Comparison of ENCODE assay signal across 8 cellular contexts in the genomic region with DNA sequence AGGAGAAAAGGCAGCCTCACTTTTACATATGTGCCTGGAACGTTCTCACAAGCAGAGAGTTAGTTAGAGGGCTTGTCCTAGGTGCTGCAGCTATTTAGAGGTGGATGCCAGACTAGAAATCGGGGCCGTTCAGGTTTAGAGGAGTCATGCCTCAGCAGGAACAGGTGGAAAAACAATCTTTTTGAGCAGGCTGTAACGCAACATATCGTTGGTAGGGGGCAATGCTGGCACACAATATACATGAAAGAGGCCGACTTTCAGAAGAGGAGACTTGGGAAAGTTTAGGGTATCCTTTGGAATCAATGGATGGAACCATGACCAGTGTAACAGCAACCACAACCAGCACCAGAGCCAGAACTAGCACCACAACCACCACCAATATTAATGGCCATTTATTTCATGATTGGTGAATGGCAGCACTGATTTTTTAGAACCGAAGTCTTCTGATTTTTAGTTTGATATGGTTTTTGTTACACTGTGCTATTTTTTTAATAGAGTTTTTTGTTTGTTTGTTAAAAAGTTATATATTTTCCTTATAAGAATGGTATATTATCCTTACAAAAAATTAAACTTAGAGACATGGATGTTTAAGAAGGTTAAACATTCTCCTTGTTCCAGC. TPM values are rescaled to one million over a fixed set of nuclear protein-coding genes. Genes with fewer than 3 reads are reported as not detected.
DNase-seq lines count a peak whose midpoint lies in the region; ATAC-seq, FAIRE-seq and TF ChIP-seq lines count a peak whose summit lies in the region.

No MANE protein-coding gene starts in this region.

- 37 to 42% (median 38%) methylated on average over 7 of the region's 7 CpGs for WGBS in small intestine, 3 donors

- peak; percentile 38 for ATAC-seq in GM19351 (IDR thresholded peaks at IDR 0.05; ENCODE audit: unreplicated experiment)
- no peak for ATAC-seq in GM18511 (IDR thresholded peaks at IDR 0.05; ENCODE audit: unreplicated experiment)

- H3K4me3 ChIP-seq in fibroblast of pulmonary artery (replicated peaks; ENCODE audit: low read depth, low read length) (no peak overlapping the region), small intestine (ENCODE audit: low read depth in 1 of 2, low read length in 2 of 2) (no peak overlapping the region), right atrium auricular region (no peak overlapping the region)

- H3K27ac ChIP-seq in small intestine (ENCODE audit: low read depth in 1 of 2, low read length in 1 of 2) (no peak overlapping the region), right atrium auricular region (no peak overlapping the region)

- H3K27me3 ChIP-seq in small intestine (ENCODE audit: control insufficient read depth in 2 of 2, insufficient read depth in 2 of 2, low read length in 2 of 2) (peaks cover 0 to 2% of the 10 kb centered on the region in 2 donors), right atrium auricular region (no peaks in the 10 kb centered on the region)

- DNase-seq in Ammon's horn (ENCODE audit: low spot score) (peak; percentile 32), NCI-H82 (lab: John Stamatoyannopoulos, UW) (peak; percentile 73), fibroblast of pulmonary artery (ENCODE audit: low read depth) (peak; percentile 18), small intestine (no peak), right atrium auricular region (ENCODE audit: low spot score) (no peak)
- no peak for DNase-seq in stimulated activated CD4-positive, alpha-beta T cell treated with anti-CD3 and anti-CD28 coated beads, Interleukin-4, amount 100 ng/mL, for 4 hours

- TF ChIP-seq CTCF in fibroblast of pulmonary artery (IDR thresholded peaks at IDR 0.05; ENCODE audit: low read length, missing control alignments) (peak; percentile 44), right atrium auricular region (IDR thresholded peaks at IDR 0.05) (peak in 1 of 2 donors; percentile 64)

- H3K4me1 ChIP-seq in small intestine (ENCODE audit: control insufficient read depth in 2 of 2, insufficient read depth in 1 of 2, low read depth in 1 of 2, low read length in 1 of 2) (no peaks in the 10 kb centered on the region), right atrium auricular region (no peaks in the 10 kb centered on the region)

- H3K9me3 ChIP-seq in small intestine (ENCODE audit: control insufficient read depth, low read depth) (no peaks in the 10 kb centered on the region), right atrium auricular region (no peaks in the 10 kb centered on the region)

- H3K36me3 ChIP-seq in small intestine (ENCODE audit: control insufficient read depth in 2 of 2, insufficient read depth in 2 of 2, low read length in 2 of 2) (no peaks in the 10 kb centered on the region), right atrium auricular region (no peaks in the 10 kb centered on the region)

- FAIRE-seq in small intestine (lab: Jason Lieb, UNC): no peak

RNA-seq across cellular contexts. Expression of gene PAQR3, which starts 14.9 kb away (rescaled TPM):
- polyA plus RNA-seq in small intestine: 1 to 10 TPM; 6.9 to 10.0 (median 9.2) TPM
- 1 to 10 TPM; 8.3 to 8.4 TPM for total RNA-seq in right atrium auricular region

Comparison
In these comparisons a context has a peak if more than half of its experiments do, and no peak if none do; other contexts are left out.
1. DNase-seq: peak in Ammon's horn (single experiment), NCI-H82 (single experiment) and fibroblast of pulmonary artery (single experiment); none in small intestine (single experiment), stimulated activated CD4-positive, alpha-beta T cell treated with anti-CD3 and anti-CD28 coated beads, Interleukin-4, amount 100 ng/mL, for 4 hours (0 of 2) and right atrium auricular region (single experiment).